24 cellular contexts compared by ENCODE assay signal in genomic region chr11:78647986-78648875, GRCh38.
DNase-seq lines count a peak whose midpoint lies in the region; ATAC-seq and TF ChIP-seq lines count a peak whose summit lies in the region.
"Had no signal": no experiment of that assay in that cellular context is flagged by ENCODE, and none has a peak within 500 bp of the region (broad histone marks: within the 10 kb centered on the region; RNA-seq: fewer than 3 reads in every experiment).

No MANE protein-coding gene starts in this region.

- no peaks in the 10 kb centered on the region for H3K9me3 Mint-ChIP-seq in endodermal cell
- H3K9me3 Mint-ChIP-seq in activated naive CD4-positive, alpha-beta T cell treated with anti-CD3 and anti-CD28 coated beads for 36 hours = no peaks in the 10 kb centered on the region

- peaks cover 26% of the 10 kb centered on the region for H3K4me1 Mint-ChIP-seq in endodermal cell
- peaks cover 37% of the 10 kb centered on the region for H3K4me1 Mint-ChIP-seq in activated naive CD4-positive, alpha-beta T cell treated with anti-CD3 and anti-CD28 coated beads for 36 hours (ENCODE audit: low read depth)

- H3K4me3 Mint-ChIP-seq in endodermal cell = no peak overlapping the region
- H3K4me3 Mint-ChIP-seq in activated naive CD4-positive, alpha-beta T cell treated with anti-CD3 and anti-CD28 coated beads for 36 hours = no peak overlapping the region
- H3K4me3 Mint-ChIP-seq: T-helper 17 cell had no signal

- H3K36me3 Mint-ChIP-seq in endodermal cell (ENCODE audit: low read depth) = no peaks in the 10 kb centered on the region
- H3K36me3 Mint-ChIP-seq in activated naive CD4-positive, alpha-beta T cell treated with anti-CD3 and anti-CD28 coated beads for 36 hours (ENCODE audit: low read depth) = no peaks in the 10 kb centered on the region

- H3K9me3 ChIP-seq in endodermal cell (ENCODE audit: control insufficient read depth, low read length) (no peaks in the 10 kb centered on the region), spleen (no peaks in the 10 kb centered on the region)
- H3K9me3 ChIP-seq: SJSA1 had no signal

- no peaks in the 10 kb centered on the region for H3K36me3 ChIP-seq in endodermal cell (ENCODE audit: control insufficient read depth, insufficient read depth, low read length)
- H3K36me3 ChIP-seq in spleen = no peaks in the 10 kb centered on the region
- H3K36me3 ChIP-seq: cardiac muscle cell, SJSA1, WERI-Rb-1 had no signal

- CTCF ChIA-PET in activated naive CD4-positive, alpha-beta T cell treated with anti-CD3 and anti-CD28 coated beads for 36 hours (lab: Charles Lee) = interaction anchor here (0.6 to 9.4 kb wide), 7 partner anchors 11 to 87 kb away, joined by 3 to 178 read pairs (median 5); no protein-coding TSS in a partner anchor

- no peak for TF ChIP-seq POLR2A in spleen (IDR thresholded peaks at IDR 0.05)

- H3K4me1 ChIP-seq in endodermal cell (ENCODE audit: control insufficient read depth, insufficient read depth, low read length) (peaks cover 6% of the 10 kb centered on the region), spleen (peaks cover 0 to 6% (median 0%) of the 10 kb centered on the region in 6 donors)
- H3K4me1 ChIP-seq: SJSA1 had no signal

- ATAC-seq in GM21619 (IDR thresholded peaks at IDR 0.05; ENCODE audit: unreplicated experiment) = no peak
- no peak for ATAC-seq in HG02759 (IDR thresholded peaks at IDR 0.05; ENCODE audit: unreplicated experiment)
- ATAC-seq: HepG2, T-helper 17 cell had no signal

- no peak overlapping the region for H3K27ac Mint-ChIP-seq in endodermal cell
- no peak overlapping the region for H3K27ac Mint-ChIP-seq in activated naive CD4-positive, alpha-beta T cell treated with anti-CD3 and anti-CD28 coated beads for 36 hours
- H3K27ac Mint-ChIP-seq: T-helper 17 cell had no signal

- no peak overlapping the region for H3K27ac ChIP-seq in endodermal cell (ENCODE audit: low read depth, low read length)
- H3K27ac ChIP-seq in spleen = no peak overlapping the region
- H3K27ac ChIP-seq: cardiac muscle cell, PC-9, SJSA1, WERI-Rb-1 had no signal

- peaks cover 2% of the 10 kb centered on the region for H3K27me3 Mint-ChIP-seq in endodermal cell (ENCODE audit: insufficient read depth)
- no peaks in the 10 kb centered on the region for H3K27me3 Mint-ChIP-seq in activated naive CD4-positive, alpha-beta T cell treated with anti-CD3 and anti-CD28 coated beads for 36 hours (ENCODE audit: low read depth)

- H3K27me3 ChIP-seq in endodermal cell (ENCODE audit: control insufficient read depth, insufficient read depth, low read length, poor library complexity, severe bottlenecking) (peaks cover 4% of the 10 kb centered on the region), spleen (replicated peaks in 1 of 7) (peaks cover 0 to 26% (median 0%) of the 10 kb centered on the region in 7 donors)
- H3K27me3 ChIP-seq: cardiac muscle cell, SJSA1 had no signal

- TF ChIP-seq CTCF in endodermal cell (conservative IDR thresholded peaks at IDR 0.05) (no peak), spleen (IDR thresholded peaks at IDR 0.05 in 8 of 11, conservative IDR thresholded peaks at IDR 0.05 in 3 of 11) (no peak)

- DNase-seq in DMS53 (lab: John Stamatoyannopoulos, UW) (peak; percentile 69), ELF-1 (ENCODE audit: low read depth, low spot score) (peak; percentile 74), NCI-H2171 (lab: John Stamatoyannopoulos, UW) (peak; percentile 41), endodermal cell (peak; percentile 41), spleen (no peak)
- DNase-seq in activated naive CD4-positive, alpha-beta T cell treated with anti-CD3 and anti-CD28 coated beads for 36 hours = no peak
- DNase-seq: activated CD4-positive, alpha-beta T cell treated with anti-CD3 and anti-CD28 coated beads, Interleukin-2, amount 50 U/mL, for 48 hours; activated naive CD4-positive, alpha-beta T cell; activated T-cell treated with anti-CD3 and anti-CD28 coated beads, Interleukin-2, amount 50 U/mL, for 1 hour; amygdala; dermis blood vessel endothelial cell; foreskin fibroblast; NCI-H1694; NCI-H82; occipital lobe; PC-9; retina; T-helper 17 cell; WERI-Rb-1 had no signal

- intact Hi-C loops in spleen (cut with DNase I; ENCODE audit: low total_unique reads) = loop anchor here (5.0 to 10.0 kb wide), 3 partner anchors 314 to 844 kb away; no protein-coding TSS in a partner anchor
- intact Hi-C loops in activated naive CD4-positive, alpha-beta T cell treated with anti-CD3 and anti-CD28 coated beads for 36 hours (cut with micrococcal nuclease) = loop anchor here (5.0 to 10.0 kb wide), 3 partner anchors 149 to 1507 kb away; no protein-coding TSS in a partner anchor

- 94 to 95% methylated on average over 8 to 9 of the region's 9 CpGs for WGBS in endodermal cell (ENCODE audit: insufficient coverage in 1 of 2, insufficient read length in 1 of 2), 2 experiments
- WGBS in spleen, 5 donors = 79 to 88% (median 81%) methylated on average over 9 of the region's 9 CpGs

- no peak overlapping the region for H3K4me3 ChIP-seq in endodermal cell (ENCODE audit: low read length)
- H3K4me3 ChIP-seq in spleen = no peak overlapping the region
- H3K4me3 ChIP-seq: cardiac muscle cell, PC-9, SJSA1 had no signal

- H3K9ac ChIP-seq in endodermal cell (ENCODE audit: extremely low read depth, low read length, poor library complexity, severe bottlenecking) = no peak overlapping the region

Comparison
In these comparisons a context has a peak if more than half of its experiments do, and no peak if none do; other contexts are left out.
1. DNase-seq: peak in DMS53 (single experiment), ELF-1 (single experiment), NCI-H2171 (single experiment) and endodermal cell (single experiment); none in spleen (single experiment) and activated naive CD4-positive, alpha-beta T cell treated with anti-CD3 and anti-CD28 coated beads for 36 hours (single experiment).